Comparison of ENCODE assay signal across 8 cellular contexts in the genomic region with DNA sequence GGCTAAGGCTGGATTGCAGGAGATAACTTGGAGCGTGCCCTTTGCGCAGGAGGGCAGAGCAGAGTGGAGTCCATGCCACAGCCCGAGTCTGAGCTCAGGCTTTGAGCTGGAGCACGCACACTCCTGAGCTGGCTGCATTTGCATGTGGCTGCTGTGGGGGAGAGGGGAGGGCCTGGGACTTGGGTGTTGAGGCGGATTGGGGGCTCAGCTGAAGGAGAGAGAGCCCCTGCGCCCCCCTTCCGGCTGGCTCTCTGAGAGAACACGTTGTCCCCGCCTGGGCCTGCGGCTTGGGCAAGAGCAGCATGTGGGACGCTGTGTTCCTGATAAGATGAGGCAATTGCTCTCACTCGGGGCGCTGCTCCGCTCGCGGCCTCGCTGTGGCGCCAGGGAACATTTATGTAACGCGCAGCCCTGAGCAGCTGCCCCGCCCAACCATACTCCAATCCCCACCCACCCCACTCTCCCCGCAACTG. TPM values are rescaled to one million over a fixed set of nuclear protein-coding genes. Genes with fewer than 3 reads are reported as not detected.
DNase-seq lines count a peak whose midpoint lies in the region; ATAC-seq and TF ChIP-seq lines count a peak whose summit lies in the region.

No MANE protein-coding gene starts in this region.

- peak; percentile 57 for ATAC-seq in HG02981 (IDR thresholded peaks at IDR 0.05; ENCODE audit: unreplicated experiment)

- H3K4me1 Mint-ChIP-seq in glutamatergic neuron (ENCODE audit: low read depth, unreplicated experiment), result peaks cover 69% of the 10 kb centered on the region

- DNase-seq in SIG-M5 treated with dmso at 0.1 percent for 504 hours (lab: John Stamatoyannopoulos, UW; ENCODE audit: unreplicated experiment) (peak; percentile 85), glutamatergic neuron (peak; percentile 79), posterior vena cava (ENCODE audit: low spot score) (peak; percentile 98), tibial nerve (ENCODE audit: low spot score in 2 of 2) (peak; percentile 90 to 95), NCI-H1436 (lab: John Stamatoyannopoulos, UW) (no peak)
- DNase-seq in activated naive CD4-positive, alpha-beta T cell treated with anti-CD3 and anti-CD28 coated beads, Interleukin-2, amount 50 U/mL, for 16 hours, result peak; percentile 85

- H3K9me3 ChIP-seq in tibial nerve, result no peaks in the 10 kb centered on the region

- WGBS in tibial nerve, 2 donors, result 6 to 18% methylated on average over 21 to 22 of the region's 22 CpGs

- no peaks in the 10 kb centered on the region for H3K36me3 Mint-ChIP-seq in glutamatergic neuron (ENCODE audit: unreplicated experiment)

- peaks cover 27% of the 10 kb centered on the region for H3K9me3 Mint-ChIP-seq in glutamatergic neuron (ENCODE audit: unreplicated experiment)

- peak; percentile 100 for TF ChIP-seq EP300 in tibial nerve (IDR thresholded peaks at IDR 0.05)

- H3K4me3 Mint-ChIP-seq in glutamatergic neuron (ENCODE audit: unreplicated experiment), result peak overlapping the region; percentile 67

- H3K4me3 ChIP-seq in GM12875 (ENCODE audit: low read depth, low read length) (no peak overlapping the region), tibial nerve (peak overlapping the region; percentile 25 to 49 (median 40))

- peaks cover 0 to 93% (median 72%) of the 10 kb centered on the region in 4 donors for H3K4me1 ChIP-seq in tibial nerve

- TF ChIP-seq CTCF in GM12875 (IDR thresholded peaks at IDR 0.05; ENCODE audit: borderline replicate concordance, insufficient read depth, low read depth, low read length), result peak; percentile 54
- no peak for TF ChIP-seq CTCF in glutamatergic neuron (IDR thresholded peaks at IDR 0.05; ENCODE audit: partially characterized antibody, unreplicated experiment)
- TF ChIP-seq CTCF in tibial nerve (IDR thresholded peaks at IDR 0.05), result peak; percentile 36 to 76 (median 56)

- intact Hi-C loops in posterior vena cava (cut with DNase I), result loop anchor here in 1 of 2 donors (2.0 to 10.0 kb wide), 2 partner anchors 37 to 119 kb away; no protein-coding TSS in a partner anchor

- peak overlapping the region; percentile 90 to 95 (median 94) for H3K27ac ChIP-seq in tibial nerve

- H3K27me3 ChIP-seq in tibial nerve, result no peaks in the 10 kb centered on the region

- peaks cover 20% of the 10 kb centered on the region for H3K27me3 Mint-ChIP-seq in glutamatergic neuron (ENCODE audit: unreplicated experiment)

- peak overlapping the region; percentile 62 for H3K27ac Mint-ChIP-seq in glutamatergic neuron (ENCODE audit: unreplicated experiment)

- peak in 1 of 2 donors; percentile 55 for TF ChIP-seq POLR2A in tibial nerve (IDR thresholded peaks at IDR 0.05)

- H3K36me3 ChIP-seq in tibial nerve, result no peaks in the 10 kb centered on the region

RNA-seq across cellular contexts. Expression of a gene that starts 39.1 kb away (rescaled TPM):
- 141 TPM for total RNA-seq in glutamatergic neuron (ENCODE audit: unreplicated experiment)
- total RNA-seq in posterior vena cava, result 10 to 100 TPM; 49.6 to 97.8 TPM
- 10 to 100 TPM; 61.2 to 77.9 (median 75.1) TPM for total RNA-seq in tibial nerve
